7 cellular contexts compared by ENCODE assay signal in genomic region chr7:69746383-69746782, GRCh38.
"Had no signal": no experiment of that assay in that cellular context is flagged by ENCODE, and none has a peak within 500 bp of the region (broad histone marks: within the 10 kb centered on the region; RNA-seq: fewer than 3 reads in every experiment).

No MANE protein-coding gene starts in this region.

- H3K27ac Mint-ChIP-seq: H9 had no signal

- H3K4me3 ChIP-seq: GM23248 had no signal

- H3K4me3 Mint-ChIP-seq: H9 had no signal

- H3K27ac ChIP-seq: GM23248 had no signal

- DNase-seq: GM23248, GOT3, H9, HCEC 1CT, IMR-90 had no signal

- H3K9ac ChIP-seq: GM23248 had no signal

- FAIRE-seq: H54, HTR-8/SVneo had no signal

- H2AFZ ChIP-seq: GM23248 had no signal
